Comparison of ENCODE assay signal across 27 cellular contexts in genomic region chr1:169019419-169020058, GRCh38.
DNase-seq lines count a peak whose midpoint lies in the region; FAIRE-seq and TF ChIP-seq lines count a peak whose summit lies in the region.
"Had no signal": no experiment of that assay in that cellular context is flagged by ENCODE, and none has a peak within 500 bp of the region (broad histone marks: within the 10 kb centered on the region; RNA-seq: fewer than 3 reads in every experiment).

No MANE protein-coding gene starts in this region.

- H2AFZ ChIP-seq in hepatocyte: no peak overlapping the region
- H2AFZ ChIP-seq: GM23248, PC-9 had no signal

- H3K79me2 ChIP-seq in hepatocyte: no peaks in the 10 kb centered on the region

- H3K4me3 ChIP-seq in hepatocyte: no peak overlapping the region
- H3K4me3 ChIP-seq in small intestine (ENCODE audit: low read depth in 1 of 2, low read length in 2 of 2): no peak overlapping the region
- H3K4me3 ChIP-seq: BLaER1, GM23248, K562, MG63, PC-9, SK-N-MC had no signal

- H3K9me3 ChIP-seq in hepatocyte (ENCODE audit: low read depth): no peaks in the 10 kb centered on the region
- H3K9me3 ChIP-seq in small intestine (ENCODE audit: control insufficient read depth, low read depth): no peaks in the 10 kb centered on the region
- H3K9me3 ChIP-seq: BLaER1, MG63 had no signal

- H3K9me2 ChIP-seq in hepatocyte (replicated peaks; ENCODE audit: insufficient read depth): no peaks in the 10 kb centered on the region

- no peak for FAIRE-seq in small intestine (lab: Jason Lieb, UNC)
- no peak for FAIRE-seq in urothelium cell line (lab: Jason Lieb, UNC)
- FAIRE-seq: K562 had no signal

- WGBS in hepatocyte (ENCODE audit: low lambda C conversion rate, missing lambda C conversion rate): 76% methylated on average over 3 of the region's 3 CpGs
- 4 to 44% (median 21%) methylated on average over 3 of the region's 3 CpGs for WGBS in small intestine, 3 donors

- no peaks in the 10 kb centered on the region for H4K20me1 ChIP-seq in hepatocyte (ENCODE audit: insufficient read depth, poor library complexity, severe bottlenecking)
- H4K20me1 ChIP-seq: BLaER1 had no signal

- H3K27me3 ChIP-seq in hepatocyte (no peaks in the 10 kb centered on the region), small intestine (ENCODE audit: control insufficient read depth in 2 of 2, insufficient read depth in 2 of 2, low read length in 2 of 2) (no peaks in the 10 kb centered on the region)
- H3K27me3 ChIP-seq: BLaER1, MG63 had no signal

- no peak overlapping the region for H3K4me2 ChIP-seq in hepatocyte
- H3K4me2 ChIP-seq: BLaER1, PC-9 had no signal

- H3K36me3 ChIP-seq in hepatocyte (replicated peaks; ENCODE audit: insufficient read depth, low read depth): no peaks in the 10 kb centered on the region
- no peaks in the 10 kb centered on the region for H3K36me3 ChIP-seq in small intestine (ENCODE audit: control insufficient read depth in 2 of 2, insufficient read depth in 2 of 2, low read length in 2 of 2)
- H3K36me3 ChIP-seq: BLaER1, MG63 had no signal

- DNase-seq in DMS53 (lab: John Stamatoyannopoulos, UW): peak; percentile 21
- no peak for DNase-seq in DMS53 treated with DMSO at 0.1 percent for 48 hours (lab: John Stamatoyannopoulos, UW; ENCODE audit: unreplicated experiment)
- peak; percentile 56 for DNase-seq in NCI-H146 treated with DMSO at 0.1 percent for 48 hours (lab: John Stamatoyannopoulos, UW; ENCODE audit: unreplicated experiment)
- DNase-seq in hepatocyte (ENCODE audit: low spot score): peak; percentile 28
- peak; percentile 87 for DNase-seq in small intestine
- DNase-seq in dedifferentiated amniotic fluid mesenchymal stem cell (ENCODE audit: extremely low spot score): no peak
- DNase-seq in urothelium cell line (ENCODE audit: low spot score): no peak
- no peak for DNase-seq in activated CD4-positive, alpha-beta T cell treated with anti-CD3 and anti-CD28 coated beads, Interleukin-2, amount 50 U/mL, for 4 hours
- DNase-seq: ACHN; Calu3; CD4-positive, alpha-beta T cell; DMS153; GDM1; GM23248; H9; HFFc6; MG63; NCI-H2029; NCI-H2171 treated with DMSO at 0.1 percent for 48 hours; NCI-H446; PC-9; SHP77 treated with DMSO at 0.1 percent for 48 hours had no signal

- H3K27ac ChIP-seq in hepatocyte (no peak overlapping the region), small intestine (ENCODE audit: low read depth in 1 of 2, low read length in 1 of 2) (peak overlapping the region in 1 of 2 donors; percentile 87)
- H3K27ac ChIP-seq: 22Rv1, BLaER1, GM23248, PC-9, RWPE1, SK-N-MC had no signal

- no peak for TF ChIP-seq CTCF in hepatocyte (IDR thresholded peaks at IDR 0.05; ENCODE audit: poor library complexity)

- no peaks in the 10 kb centered on the region for H3K4me1 ChIP-seq in hepatocyte (ENCODE audit: insufficient read depth)
- H3K4me1 ChIP-seq in small intestine (ENCODE audit: control insufficient read depth in 2 of 2, insufficient read depth in 1 of 2, low read depth in 1 of 2, low read length in 1 of 2): peaks cover 5 to 9% of the 10 kb centered on the region in 2 donors
- H3K4me1 ChIP-seq: BLaER1 had no signal

Comparison
In these comparisons a context has a peak if more than half of its experiments do, and no peak if none do; other contexts are left out.
1. DNase-seq: peak in DMS53 (single experiment), NCI-H146 treated with DMSO at 0.1 percent for 48 hours (single experiment), hepatocyte (single experiment) and small intestine (single experiment); none in DMS53 treated with DMSO at 0.1 percent for 48 hours (single experiment), dedifferentiated amniotic fluid mesenchymal stem cell (single experiment), urothelium cell line (single experiment) and activated CD4-positive, alpha-beta T cell treated with anti-CD3 and anti-CD28 coated beads, Interleukin-2, amount 50 U/mL, for 4 hours (0 of 2).